In the genomic region with DNA sequence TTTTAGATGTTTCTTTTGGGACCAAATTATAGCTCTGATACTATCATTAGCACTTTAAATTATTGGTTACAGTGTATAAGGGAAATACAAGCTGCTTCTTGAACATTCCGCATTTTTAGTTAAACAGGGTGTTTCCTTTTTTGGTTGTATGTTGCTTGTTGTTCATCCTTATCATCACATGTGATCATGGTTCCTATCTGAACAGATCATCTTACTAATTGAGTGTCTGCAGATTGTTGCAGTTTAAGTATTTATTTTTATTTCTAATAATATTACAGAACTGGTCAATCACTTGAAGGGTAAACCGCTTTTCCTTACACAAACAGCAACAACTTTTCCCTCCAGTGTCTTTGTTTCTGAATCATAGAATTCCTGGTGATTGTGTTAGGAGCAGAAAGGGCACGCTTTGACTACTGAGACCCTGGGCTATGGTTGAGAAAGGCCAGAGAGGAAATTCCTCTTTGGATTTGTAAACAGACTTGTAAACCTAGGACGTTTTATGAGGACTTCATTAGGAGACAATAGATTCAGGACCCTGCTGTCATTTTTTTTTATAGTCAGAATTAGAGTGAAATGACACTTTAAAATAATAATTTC, we compare ENCODE assay signal across 2 cellular contexts.
TF ChIP-seq lines count a peak whose summit lies in the region.

No MANE protein-coding gene starts in this region.

TF ChIP-seq in SK-N-SH treated with all-trans-retinoic acid at 6 μM for 48 hours, 23 proteins besides CTCF, POLR2A, EP300 and RAD21:
- TF ChIP-seq TCF4 (CRISPR knock-in tag; IDR thresholded peaks at IDR 0.05; ENCODE audit: borderline replicate concordance) = peak; percentile 68; the same call in 1 of the 2 replicates
- no peak for TF ChIP-seq ZNF8 (CRISPR knock-in tag; IDR thresholded peaks at IDR 0.05)

TF ChIP-seq in HepG2, 621 proteins besides CTCF, POLR2A, EP300 and RAD21:
- TF ChIP-seq ZBTB4 (CRISPR knock-in tag; IDR thresholded peaks at IDR 0.05; ENCODE audit: borderline replicate concordance) (no peak), MYNN (CRISPR knock-in tag; IDR thresholded peaks at IDR 0.05; ENCODE audit: low read depth) (no peak), ARID4A (CRISPR knock-in tag; IDR thresholded peaks at IDR 0.05; ENCODE audit: borderline replicate concordance) (no peak), CREB1 (IDR thresholded peaks at IDR 0.05) (no peak), CREB1 (CRISPR knock-in tag; IDR thresholded peaks at IDR 0.05) (peak; percentile 9; the same call in 1 of the 2 replicates), ZFY (CRISPR knock-in tag; IDR thresholded peaks at IDR 0.05) (no peak), JARID2 (CRISPR knock-in tag; IDR thresholded peaks at IDR 0.05; ENCODE audit: insufficient replicate concordance) (no peak), SCMH1 (CRISPR knock-in tag; IDR thresholded peaks at IDR 0.05; ENCODE audit: borderline replicate concordance) (no peak), KDM1A (CRISPR knock-in tag; IDR thresholded peaks at IDR 0.05) (no peak), HNRNPUL1 (IDR thresholded peaks at IDR 0.05; ENCODE audit: low read depth, low read length) (no peak), FOXP1 (IDR thresholded peaks at IDR 0.05) (no peak), FOXP1 (CRISPR knock-in tag; IDR thresholded peaks at IDR 0.05) (peak; percentile 39; the same call in 1 of the 2 replicates), ZNF546 (CRISPR knock-in tag; conservative IDR thresholded peaks at IDR 0.05) (no peak), ZNF496 (CRISPR knock-in tag; IDR thresholded peaks at IDR 0.05; ENCODE audit: insufficient replicate concordance) (no peak), BCL6 (CRISPR knock-in tag; IDR thresholded peaks at IDR 0.05) (0 out of 2 replicates have a peak, but pooled peaks have one; percentile 9), RNF2 (conservative IDR thresholded peaks at IDR 0.05; ENCODE audit: low read depth) (no peak), KLF13 (CRISPR knock-in tag; IDR thresholded peaks at IDR 0.05) (no peak), FOXA3 (CRISPR knock-in tag; IDR thresholded peaks at IDR 0.05) (0 out of 2 replicates have a peak, but pooled peaks have one; percentile 10), ZFAT (CRISPR knock-in tag; conservative IDR thresholded peaks at IDR 0.05) (no peak), ZNF589 (CRISPR knock-in tag; conservative IDR thresholded peaks at IDR 0.05) (no peak), ZNF44 (CRISPR knock-in tag; IDR thresholded peaks at IDR 0.05) (no peak), SOX5 (CRISPR knock-in tag; IDR thresholded peaks at IDR 0.05; ENCODE audit: borderline replicate concordance) (peak; percentile 34), ZNF737 (CRISPR knock-in tag; IDR thresholded peaks at IDR 0.05; ENCODE audit: borderline replicate concordance) (no peak), RXRA (CRISPR knock-in tag; IDR thresholded peaks at IDR 0.05) (no peak), TBP (CRISPR knock-in tag; IDR thresholded peaks at IDR 0.05) (no peak)
- TF ChIP-seq, protein P1, sequence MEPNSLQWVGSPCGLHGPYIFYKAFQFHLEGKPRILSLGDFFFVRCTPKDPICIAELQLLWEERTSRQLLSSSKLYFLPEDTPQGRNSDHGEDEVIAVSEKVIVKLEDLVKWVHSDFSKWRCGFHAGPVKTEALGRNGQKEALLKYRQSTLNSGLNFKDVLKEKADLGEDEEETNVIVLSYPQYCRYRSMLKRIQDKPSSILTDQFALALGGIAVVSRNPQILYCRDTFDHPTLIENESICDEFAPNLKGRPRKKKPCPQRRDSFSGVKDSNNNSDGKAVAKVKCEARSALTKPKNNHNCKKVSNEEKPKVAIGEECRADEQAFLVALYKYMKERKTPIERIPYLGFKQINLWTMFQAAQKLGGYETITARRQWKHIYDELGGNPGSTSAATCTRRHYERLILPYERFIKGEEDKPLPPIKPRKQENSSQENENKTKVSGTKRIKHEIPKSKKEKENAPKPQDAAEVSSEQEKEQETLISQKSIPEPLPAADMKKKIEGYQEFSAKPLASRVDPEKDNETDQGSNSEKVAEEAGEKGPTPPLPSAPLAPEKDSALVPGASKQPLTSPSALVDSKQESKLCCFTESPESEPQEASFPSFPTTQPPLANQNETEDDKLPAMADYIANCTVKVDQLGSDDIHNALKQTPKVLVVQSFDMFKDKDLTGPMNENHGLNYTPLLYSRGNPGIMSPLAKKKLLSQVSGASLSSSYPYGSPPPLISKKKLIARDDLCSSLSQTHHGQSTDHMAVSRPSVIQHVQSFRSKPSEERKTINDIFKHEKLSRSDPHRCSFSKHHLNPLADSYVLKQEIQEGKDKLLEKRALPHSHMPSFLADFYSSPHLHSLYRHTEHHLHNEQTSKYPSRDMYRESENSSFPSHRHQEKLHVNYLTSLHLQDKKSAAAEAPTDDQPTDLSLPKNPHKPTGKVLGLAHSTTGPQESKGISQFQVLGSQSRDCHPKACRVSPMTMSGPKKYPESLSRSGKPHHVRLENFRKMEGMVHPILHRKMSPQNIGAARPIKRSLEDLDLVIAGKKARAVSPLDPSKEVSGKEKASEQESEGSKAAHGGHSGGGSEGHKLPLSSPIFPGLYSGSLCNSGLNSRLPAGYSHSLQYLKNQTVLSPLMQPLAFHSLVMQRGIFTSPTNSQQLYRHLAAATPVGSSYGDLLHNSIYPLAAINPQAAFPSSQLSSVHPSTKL (CRISPR knock-in tag; IDR thresholded peaks at IDR 0.05) = peak; percentile 38; the same call in 1 of the 2 replicates
- TF ChIP-seq, protein P2, sequence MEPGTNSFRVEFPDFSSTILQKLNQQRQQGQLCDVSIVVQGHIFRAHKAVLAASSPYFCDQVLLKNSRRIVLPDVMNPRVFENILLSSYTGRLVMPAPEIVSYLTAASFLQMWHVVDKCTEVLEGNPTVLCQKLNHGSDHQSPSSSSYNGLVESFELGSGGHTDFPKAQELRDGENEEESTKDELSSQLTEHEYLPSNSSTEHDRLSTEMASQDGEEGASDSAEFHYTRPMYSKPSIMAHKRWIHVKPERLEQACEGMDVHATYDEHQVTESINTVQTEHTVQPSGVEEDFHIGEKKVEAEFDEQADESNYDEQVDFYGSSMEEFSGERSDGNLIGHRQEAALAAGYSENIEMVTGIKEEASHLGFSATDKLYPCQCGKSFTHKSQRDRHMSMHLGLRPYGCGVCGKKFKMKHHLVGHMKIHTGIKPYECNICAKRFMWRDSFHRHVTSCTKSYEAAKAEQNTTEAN (CRISPR knock-in tag; conservative IDR thresholded peaks at IDR 0.05) = 0 out of 2 replicates have a peak, but pooled peaks have one; percentile 5
- TF ChIP-seq, protein P3, sequence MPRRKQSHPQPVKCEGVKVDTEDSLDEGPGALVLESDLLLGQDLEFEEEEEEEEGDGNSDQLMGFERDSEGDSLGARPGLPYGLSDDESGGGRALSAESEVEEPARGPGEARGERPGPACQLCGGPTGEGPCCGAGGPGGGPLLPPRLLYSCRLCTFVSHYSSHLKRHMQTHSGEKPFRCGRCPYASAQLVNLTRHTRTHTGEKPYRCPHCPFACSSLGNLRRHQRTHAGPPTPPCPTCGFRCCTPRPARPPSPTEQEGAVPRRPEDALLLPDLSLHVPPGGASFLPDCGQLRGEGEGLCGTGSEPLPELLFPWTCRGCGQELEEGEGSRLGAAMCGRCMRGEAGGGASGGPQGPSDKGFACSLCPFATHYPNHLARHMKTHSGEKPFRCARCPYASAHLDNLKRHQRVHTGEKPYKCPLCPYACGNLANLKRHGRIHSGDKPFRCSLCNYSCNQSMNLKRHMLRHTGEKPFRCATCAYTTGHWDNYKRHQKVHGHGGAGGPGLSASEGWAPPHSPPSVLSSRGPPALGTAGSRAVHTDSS (CRISPR knock-in tag; conservative IDR thresholded peaks at IDR 0.05) = no peak
- TF ChIP-seq, protein P4, sequence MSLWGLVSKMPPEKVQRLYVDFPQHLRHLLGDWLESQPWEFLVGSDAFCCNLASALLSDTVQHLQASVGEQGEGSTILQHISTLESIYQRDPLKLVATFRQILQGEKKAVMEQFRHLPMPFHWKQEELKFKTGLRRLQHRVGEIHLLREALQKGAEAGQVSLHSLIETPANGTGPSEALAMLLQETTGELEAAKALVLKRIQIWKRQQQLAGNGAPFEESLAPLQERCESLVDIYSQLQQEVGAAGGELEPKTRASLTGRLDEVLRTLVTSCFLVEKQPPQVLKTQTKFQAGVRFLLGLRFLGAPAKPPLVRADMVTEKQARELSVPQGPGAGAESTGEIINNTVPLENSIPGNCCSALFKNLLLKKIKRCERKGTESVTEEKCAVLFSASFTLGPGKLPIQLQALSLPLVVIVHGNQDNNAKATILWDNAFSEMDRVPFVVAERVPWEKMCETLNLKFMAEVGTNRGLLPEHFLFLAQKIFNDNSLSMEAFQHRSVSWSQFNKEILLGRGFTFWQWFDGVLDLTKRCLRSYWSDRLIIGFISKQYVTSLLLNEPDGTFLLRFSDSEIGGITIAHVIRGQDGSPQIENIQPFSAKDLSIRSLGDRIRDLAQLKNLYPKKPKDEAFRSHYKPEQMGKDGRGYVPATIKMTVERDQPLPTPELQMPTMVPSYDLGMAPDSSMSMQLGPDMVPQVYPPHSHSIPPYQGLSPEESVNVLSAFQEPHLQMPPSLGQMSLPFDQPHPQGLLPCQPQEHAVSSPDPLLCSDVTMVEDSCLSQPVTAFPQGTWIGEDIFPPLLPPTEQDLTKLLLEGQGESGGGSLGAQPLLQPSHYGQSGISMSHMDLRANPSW (CRISPR knock-in tag; IDR thresholded peaks at IDR 0.05; ENCODE audit: borderline replicate concordance) = no peak
